ENCODE assay signal across 29 cellular contexts in genomic region chr22:44271010-44271500, GRCh38. TPM values are rescaled to one million over a fixed set of nuclear protein-coding genes. Genes with fewer than 3 reads are reported as not detected.
"Had no signal": no experiment of that assay in that cellular context is flagged by ENCODE, and none has a peak within 500 bp of the region (broad histone marks: within the 10 kb centered on the region; RNA-seq: fewer than 3 reads in every experiment).

No MANE protein-coding gene starts in this region.

- ATAC-seq: esophagus mucosa; gastrocnemius medialis; heart left ventricle; left cardiac atrium; left lung; naive thymus-derived CD8-positive, alpha-beta T cell; sciatic nerve; stimulated activated memory B cell treated with anti-CD40 and anti-IgM and Interleukin-4, amounts not matched to agents 10 μg/mL and 1 μg/mL and 100 μg/mL, for 72 hours; stimulated activated naive CD8-positive, alpha-beta T cell treated with anti-CD3 and anti-CD28 coated beads, Interleukin-15, Interleukin-2, amounts not matched to agents 100 U/mL and 50 U/mL, for 24 hours had no signal

- H3K27ac ChIP-seq: epithelial cell of prostate, gastrocnemius medialis, heart left ventricle, left lung, neutrophil, parathyroid adenoma, prostate gland, right atrium auricular region, testis, tibial artery had no signal

- H3K79me2 ChIP-seq: parathyroid adenoma had no signal

- H3K9me3 ChIP-seq: gastrocnemius medialis, heart left ventricle, left lung, neutrophil, prostate gland, right atrium auricular region, testis, tibial artery had no signal

- H3K4me1 ChIP-seq: gastrocnemius medialis, left lung, parathyroid adenoma, prostate gland, right atrium auricular region, testis, tibial artery had no signal

- H3K4me3 ChIP-seq: gastrocnemius medialis, heart left ventricle, left lung, prostate gland, right atrium auricular region, smooth muscle cell, testis, tibial artery had no signal

- H3K9ac ChIP-seq: parathyroid adenoma had no signal

- H2AFZ ChIP-seq: parathyroid adenoma had no signal

- FAIRE-seq: islet of Langerhans, urothelium cell line had no signal

- DNase-seq: cortex of kidney; foreskin fibroblast; gastrocnemius medialis; hippocampal formation; left cardiac atrium; mammary epithelial cell; mesendoderm; midbrain; nephron progenitor cell; stimulated activated CD4-positive, alpha-beta T cell treated with anti-CD3 and anti-CD28 coated beads, Interleukin-2, amount 100 ng/mL, for 24 hours; stimulated activated CD4-positive, alpha-beta T cell treated with anti-CD3 and anti-CD28 coated beads, Interleukin-4, amount 100 ng/mL, for 24 hours; stimulated activated naive CD8-positive, alpha-beta T cell treated with anti-CD3 and anti-CD28 coated beads, Interleukin-15, Interleukin-2, amounts not matched to agents 100 U/mL and 50 U/mL, for 24 hours; substantia nigra; testis; tibial artery had no signal

- H3K27me3 ChIP-seq: right atrium auricular region, testis had no signal

- H3K4me2 ChIP-seq: smooth muscle cell had no signal

- H3K36me3 ChIP-seq: gastrocnemius medialis, heart left ventricle, left lung, neutrophil, prostate gland, right atrium auricular region, tibial artery had no signal

RNA-seq across cellular contexts. Expression of gene SHISAL1, which starts 41.7 kb away (rescaled TPM):
- total RNA-seq: naive thymus-derived CD8-positive, alpha-beta T cell had no signal
- polyA plus RNA-seq: naive thymus-derived CD8-positive, alpha-beta T cell had no signal
